ENCODE assay signal across 12 cellular contexts in the genomic region with DNA sequence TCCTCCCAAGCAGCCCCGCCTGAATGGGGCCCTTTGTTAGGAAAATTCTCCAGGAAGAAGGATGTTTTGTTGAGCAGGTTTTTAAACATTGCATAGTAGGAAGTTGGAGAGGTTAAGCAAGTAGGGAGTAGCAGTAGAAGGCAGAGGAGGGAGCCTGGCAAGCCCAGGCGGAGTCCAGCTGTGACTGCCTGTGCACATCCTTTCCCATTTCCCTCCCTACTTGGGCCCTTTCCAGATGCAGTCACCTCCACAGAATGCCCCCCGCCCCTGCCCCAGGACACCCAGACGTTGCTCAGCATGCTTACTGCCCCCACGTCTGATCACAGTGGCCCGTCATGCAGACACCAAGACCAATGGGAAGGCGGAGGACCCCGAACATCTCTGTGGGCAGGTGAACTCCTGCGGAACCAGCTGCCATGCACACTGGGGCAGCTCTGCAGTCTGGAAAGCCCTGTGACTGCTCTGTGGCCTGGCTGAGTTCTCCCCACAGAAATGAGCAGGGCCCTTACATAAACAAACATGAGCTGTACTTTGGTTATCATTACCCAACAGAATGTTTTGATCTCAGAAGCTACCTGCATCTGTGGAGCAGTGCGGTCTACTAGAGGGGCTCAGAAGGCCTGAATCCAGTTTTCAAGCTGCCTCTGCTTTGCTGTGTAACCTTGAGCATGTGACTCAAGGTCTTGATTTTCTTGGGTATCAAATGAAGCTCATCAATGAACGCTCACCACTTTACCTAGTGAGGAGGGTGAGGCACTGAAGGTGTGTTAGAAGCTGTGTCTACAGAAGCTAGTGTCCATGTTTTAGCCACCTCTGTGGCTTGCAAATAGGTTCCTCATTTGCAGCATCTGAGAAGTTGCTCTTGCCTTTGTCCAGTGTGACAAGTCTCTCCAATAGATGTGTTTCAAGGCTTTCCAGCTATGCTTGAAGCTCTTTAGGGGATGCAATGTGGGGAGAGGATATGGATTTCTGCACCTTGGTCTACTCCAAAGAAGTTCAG.
A peak's percentile ranks its signal among the peaks of the same experiment; 100 is the strongest.
DNase-seq lines count a peak whose midpoint lies in the region; ATAC-seq and TF ChIP-seq lines count a peak whose summit lies in the region.
"Had no signal": no experiment of that assay in that cellular context is flagged by ENCODE, and none has a peak within 500 bp of the region (broad histone marks: within the 10 kb centered on the region; RNA-seq: fewer than 3 reads in every experiment).

No MANE protein-coding gene starts in this region.

- WGBS in mammary epithelial cell (ENCODE audit: low coverage, missing lambda C conversion rate), result 36% methylated on average over 11 of the region's 11 CpGs

- no peaks in the 10 kb centered on the region for H4K20me1 ChIP-seq in mammary epithelial cell (ENCODE audit: insufficient read depth, low read length)

- H3K27ac ChIP-seq in mammary epithelial cell (ENCODE audit: insufficient read depth, low read depth, low read length) (no peak overlapping the region), skin epidermis (peak overlapping the region in 16 of 21 experiments; percentile 8 to 72 (median 44))
- H3K27ac ChIP-seq: adrenal gland had no signal

- ATAC-seq in left ventricle myocardium superior (peak; percentile 72), GM18505 (IDR thresholded peaks at IDR 0.05; ENCODE audit: unreplicated experiment) (no peak), HG03135 (IDR thresholded peaks at IDR 0.05; ENCODE audit: unreplicated experiment) (no peak)
- ATAC-seq: Panc1 had no signal

- in situ Hi-C loops in mammary epithelial cell (cut with MboI; ENCODE audit: low sequenced_read_pairs in 2 of 2), result no loop called here

- no TSS peak for BruUV-seq in mammary epithelial cell (replicated peaks; lab: Mats Ljungman, UMichigan)

- dilution Hi-C loops in mammary epithelial cell (cut with HindIII; ENCODE audit: low sequenced_read_pairs), result no loop called here

- H3K9ac ChIP-seq in mammary epithelial cell (ENCODE audit: insufficient read depth, low read length), result no peak overlapping the region

- H3K79me2 ChIP-seq in mammary epithelial cell (ENCODE audit: insufficient read depth, low read length), result no peaks in the 10 kb centered on the region

- H3K4me1 ChIP-seq in mammary epithelial cell (ENCODE audit: insufficient read depth, low read length), result peaks cover 16% of the 10 kb centered on the region

- H3K36me3 ChIP-seq in mammary epithelial cell (ENCODE audit: insufficient read depth, low read length), result no peaks in the 10 kb centered on the region
- H3K36me3 ChIP-seq: adrenal gland had no signal

- no peak for TF ChIP-seq CTCF in mammary epithelial cell (conservative IDR thresholded peaks at IDR 0.05 in 1 of 2, IDR thresholded peaks at IDR 0.05 in 1 of 2; ENCODE audit: extremely low read depth in 1 of 2, insufficient read depth in 1 of 2, low read depth in 1 of 2, low read length in 2 of 2)

- peak overlapping the region; percentile 1 for H3K4me2 ChIP-seq in mammary epithelial cell (ENCODE audit: insufficient read depth, low read depth, low read length)

- H3K27me3 ChIP-seq in mammary epithelial cell (ENCODE audit: insufficient read depth, low read length), result no peaks in the 10 kb centered on the region
- H3K27me3 ChIP-seq: adrenal gland had no signal

- no peak overlapping the region for H3K4me3 ChIP-seq in mammary epithelial cell (replicated peaks in 1 of 3; ENCODE audit: insufficient read depth in 1 of 3, low read depth in 2 of 3, low read length in 3 of 3)
- no peak overlapping the region for H3K4me3 ChIP-seq in skin epidermis
- H3K4me3 ChIP-seq: adrenal gland had no signal

- no peaks in the 10 kb centered on the region for H3K9me3 ChIP-seq in mammary epithelial cell (replicated peaks; ENCODE audit: insufficient read depth, low read length)
- H3K9me3 ChIP-seq: adrenal gland had no signal

- intact Hi-C loops in mammary epithelial cell (cut with micrococcal nuclease) (no loop called here), left ventricle myocardium superior (cut with micrococcal nuclease) (no loop called here)

- H2AFZ ChIP-seq in mammary epithelial cell (ENCODE audit: low read depth, low read length), result peak overlapping the region; percentile 75

- DNase-seq in HuH-7 (ENCODE audit: low spot score) (peak; percentile 52), mammary epithelial cell (peak; percentile 76), left ventricle myocardium superior (peak; percentile 61), globus pallidus (ENCODE audit: low spot score) (no peak)
- DNase-seq: adrenal gland; effector memory CD8-positive, alpha-beta T cell; NCI-H1048; NCI-H345 had no signal

- CTCF ChIA-PET in mammary epithelial cell (lab: Charles Lee; ENCODE audit: low non-redundant PET), result no interaction called here

- no peak for TF ChIP-seq POLR2A in GM18505 (IDR thresholded peaks at IDR 0.05; ENCODE audit: borderline replicate concordance, extremely low read depth, insufficient read depth, insufficient read length)
